In genomic region chr3:125192190-125193035, GRCh38 we compare ENCODE assay signal across 9 cellular contexts. TPM values are rescaled to one million over a fixed set of nuclear protein-coding genes. Genes with fewer than 3 reads are reported as not detected.
DNase-seq lines count a peak whose midpoint lies in the region; ATAC-seq, FAIRE-seq and TF ChIP-seq lines count a peak whose summit lies in the region.
"Had no signal": no experiment of that assay in that cellular context is flagged by ENCODE, and none has a peak within 500 bp of the region (broad histone marks: within the 10 kb centered on the region; RNA-seq: fewer than 3 reads in every experiment).

No MANE protein-coding gene starts in this region.

- H3K36me3 Mint-ChIP-seq in endodermal cell (ENCODE audit: low read depth): peaks cover 24% of the 10 kb centered on the region

- H3K27me3 ChIP-seq in GM06990 (replicated peaks; ENCODE audit: control insufficient read depth, insufficient read depth, low read length) (no peaks in the 10 kb centered on the region), endodermal cell (ENCODE audit: control insufficient read depth, insufficient read depth, low read length, poor library complexity, severe bottlenecking) (no peaks in the 10 kb centered on the region), uterus (no peaks in the 10 kb centered on the region)

- FAIRE-seq in frontal cortex (lab: Jason Lieb, UNC) (no peak), D721Med (lab: Jason Lieb, UNC) (no peak)

- H3K27ac ChIP-seq in endodermal cell (ENCODE audit: low read depth, low read length): no peak overlapping the region
- H3K27ac ChIP-seq in uterus: no peak overlapping the region
- H3K27ac ChIP-seq: coronary artery had no signal

- no peak for TF ChIP-seq POLR2A in uterus (IDR thresholded peaks at IDR 0.05)

- no peak overlapping the region for H3K9ac ChIP-seq in endodermal cell (ENCODE audit: extremely low read depth, low read length, poor library complexity, severe bottlenecking)

- no peaks in the 10 kb centered on the region for H3K9me3 Mint-ChIP-seq in endodermal cell

- H3K27me3 Mint-ChIP-seq in endodermal cell (ENCODE audit: insufficient read depth): no peaks in the 10 kb centered on the region

- TF ChIP-seq CTCF in GM06990 (IDR thresholded peaks at IDR 0.05; ENCODE audit: insufficient read depth, low read length, poor library complexity, severe bottlenecking) (peak; percentile 73), endodermal cell (conservative IDR thresholded peaks at IDR 0.05) (peak; percentile 73), uterus (IDR thresholded peaks at IDR 0.05) (no peak), D721Med (IDR thresholded peaks at IDR 0.05; ENCODE audit: insufficient read depth, missing control alignments) (no peak)

- WGBS in endodermal cell (ENCODE audit: insufficient coverage in 1 of 2, insufficient read length in 1 of 2), 2 experiments: 69 to 83% methylated on average over 7 to 12 of the region's 12 CpGs

- H3K9me3 ChIP-seq in endodermal cell (ENCODE audit: control insufficient read depth, low read length) (peaks cover 7% of the 10 kb centered on the region), uterus (no peaks in the 10 kb centered on the region)

- H3K27ac Mint-ChIP-seq in endodermal cell: peak overlapping the region; percentile 64

- H3K4me3 Mint-ChIP-seq in endodermal cell: no peak overlapping the region

- H3K4me1 Mint-ChIP-seq in endodermal cell: peaks cover 36% of the 10 kb centered on the region

- intact Hi-C loops in uterus (cut with DNase I; ENCODE audit: low total_unique reads): no loop called here

- H3K36me3 ChIP-seq in GM06990 (ENCODE audit: control insufficient read depth, insufficient read depth, low read length) (no peaks in the 10 kb centered on the region), endodermal cell (ENCODE audit: control insufficient read depth, insufficient read depth, low read length) (peaks cover 13% of the 10 kb centered on the region), uterus (no peaks in the 10 kb centered on the region)

- DNase-seq in GM06990 (ENCODE audit: extremely low read depth, insufficient read length) (peak; percentile 65), endodermal cell (peak; percentile 86), frontal cortex (ENCODE audit: low spot score in 2 of 2) (no peak), uterus (no peak), D721Med (ENCODE audit: insufficient read length, low spot score) (no peak), kidney glomerular epithelial cell (lab: John Stamatoyannopoulos, UW) (no peak)

- H3K4me3 ChIP-seq in GM06990 (replicated peaks; ENCODE audit: low read depth, low read length): no peak overlapping the region
- no peak overlapping the region for H3K4me3 ChIP-seq in endodermal cell (ENCODE audit: low read length)
- H3K4me3 ChIP-seq in uterus: no peak overlapping the region
- H3K4me3 ChIP-seq: coronary artery had no signal

- ATAC-seq in GM19463 (IDR thresholded peaks at IDR 0.05; ENCODE audit: unreplicated experiment) (peak; percentile 79), HG03135 (IDR thresholded peaks at IDR 0.05; ENCODE audit: unreplicated experiment) (peak; percentile 59)

- H3K4me1 ChIP-seq in endodermal cell (ENCODE audit: control insufficient read depth, insufficient read depth, low read length) (no peaks in the 10 kb centered on the region), uterus (no peaks in the 10 kb centered on the region)

RNA-seq across cellular contexts. Expression of gene SLC12A8, which starts 20.1 kb away (rescaled TPM):
- total RNA-seq in endodermal cell (10 to 100 TPM; 17.3 to 18.6 TPM), frontal cortex (2.4 TPM), uterus (1 to 10 TPM in 1 of 4 donors, under 1 TPM in 2, not detected in 1; 0.26 to 4.7 (median 0.58) TPM)
- 4.2 TPM for polyA plus RNA-seq in endodermal cell (2013, experiment 1 of 2)
- polyA plus RNA-seq in endodermal cell (2013, experiment 2 of 2): 4.1 TPM

Comparison
In these comparisons a context has a peak if more than half of its experiments do, and no peak if none do; other contexts are left out.
1. DNase-seq: peak in GM06990 (single experiment) and endodermal cell (single experiment); none in frontal cortex (0 of 2), uterus (0 of 2), D721Med (single experiment) and kidney glomerular epithelial cell (single experiment).
2. CTCF ChIP-seq: peak in GM06990 (single experiment) and endodermal cell (single experiment); none in uterus (0 of 4) and D721Med (single experiment).